Comparison of ENCODE assay signal across 8 cellular contexts in genomic region chr5:171388816-171389168, GRCh38. TPM values are rescaled to one million over a fixed set of nuclear protein-coding genes. Genes with fewer than 3 reads are reported as not detected.
A peak's percentile ranks its signal among the peaks of the same experiment; 100 is the strongest.
DNase-seq lines count a peak whose midpoint lies in the region; ATAC-seq and TF ChIP-seq lines count a peak whose summit lies in the region.

No MANE protein-coding gene starts in this region.

- no peaks in the 10 kb centered on the region for H3K9me3 ChIP-seq in right lobe of liver
- no peaks in the 10 kb centered on the region for H3K9me3 ChIP-seq in subcutaneous abdominal adipose tissue (ENCODE audit: control insufficient read depth in 5 of 5, low read length in 5 of 5)

- H3K36me3 ChIP-seq in right lobe of liver (peaks cover 5 to 30% (median 12%) of the 10 kb centered on the region in 4 donors), subcutaneous abdominal adipose tissue (ENCODE audit: control insufficient read depth in 5 of 5, insufficient read depth in 5 of 5, low read length in 5 of 5) (peaks cover 20 to 30% (median 25%) of the 10 kb centered on the region in 5 donors)

- H3K4me1 ChIP-seq in right lobe of liver (peaks cover 0 to 26% (median 7%) of the 10 kb centered on the region in 4 donors), subcutaneous abdominal adipose tissue (ENCODE audit: control insufficient read depth in 5 of 5, insufficient read depth in 5 of 5, low read length in 5 of 5) (peaks cover 0 to 42% (median 31%) of the 10 kb centered on the region in 5 donors)

- intact Hi-C loops in right lobe of liver (cut with DNase I), result no loop called here

- DNase-seq in activated naive CD4-positive, alpha-beta T cell treated with Interleukin-2 at 50 U/mL for 16 hours, result peak; percentile 62
- DNase-seq in activated naive CD4-positive, alpha-beta T cell (lab: John Stamatoyannopoulos, UW), result no peak
- DNase-seq in activated naive CD4-positive, alpha-beta T cell treated with anti-CD3 and anti-CD28 coated beads, Interleukin-2, amount 50 U/mL, for 16 hours, result peak; percentile 45
- DNase-seq in right lobe of liver, result no peak

- H3K27ac ChIP-seq in right lobe of liver (no peak overlapping the region), subcutaneous abdominal adipose tissue (ENCODE audit: low read depth, low read length) (no peak overlapping the region)

- no peak for TF ChIP-seq CTCF in right lobe of liver (IDR thresholded peaks at IDR 0.05)

- 9% methylated on average over 14 of the region's 14 CpGs for WGBS in right lobe of liver (ENCODE audit: insufficient coverage, low coverage, low lambda C conversion rate, missing lambda C conversion rate)

- no peak for TF ChIP-seq POLR2A in right lobe of liver (IDR thresholded peaks at IDR 0.05)

- H3K27me3 ChIP-seq in right lobe of liver (no peaks in the 10 kb centered on the region), subcutaneous abdominal adipose tissue (ENCODE audit: control insufficient read depth in 5 of 5, insufficient read depth in 4 of 5, low read length in 5 of 5) (no peaks in the 10 kb centered on the region)

- H3K9ac ChIP-seq in subcutaneous abdominal adipose tissue (ENCODE audit: low read length in 5 of 5), result peak overlapping the region in 3 of 5 donors; percentile 9 to 65 (median 49)

- no peak for ATAC-seq in right lobe of liver
- ATAC-seq in HG02981 (IDR thresholded peaks at IDR 0.05; ENCODE audit: unreplicated experiment), result no peak
- ATAC-seq in HG03457 (IDR thresholded peaks at IDR 0.05; ENCODE audit: unreplicated experiment), result no peak
- no peak for ATAC-seq in GM21526 (IDR thresholded peaks at IDR 0.05; ENCODE audit: low FRiP score, unreplicated experiment)

- H3K4me3 ChIP-seq in right lobe of liver, result peak overlapping the region; percentile 91 to 100 (median 92)
- peak overlapping the region; percentile 72 to 94 (median 93) for H3K4me3 ChIP-seq in subcutaneous abdominal adipose tissue (ENCODE audit: low read depth in 1 of 5, low read length in 5 of 5)

RNA-seq across cellular contexts. Expression of gene NPM1, which starts 1.1 kb away (rescaled TPM):
- 100 to 1,000 TPM; 196 to 310 (median 258) TPM for total RNA-seq in right lobe of liver

RNA-seq across cellular contexts. Expression of gene FGF18, which starts 30.7 kb away (rescaled TPM):
- total RNA-seq in right lobe of liver, result under 1 TPM in 1 of 6 experiments, not detected in 5; 0.12 TPM

Comparison
In these comparisons a context has a peak if more than half of its experiments do, and no peak if none do; other contexts are left out.
1. DNase-seq: peak in activated naive CD4-positive, alpha-beta T cell treated with Interleukin-2 at 50 U/mL for 16 hours (single experiment) and activated naive CD4-positive, alpha-beta T cell treated with anti-CD3 and anti-CD28 coated beads, Interleukin-2, amount 50 U/mL, for 16 hours (single experiment); none in activated naive CD4-positive, alpha-beta T cell (0 of 4) and right lobe of liver (0 of 3).